In genomic region chr9:137078701-137079400, GRCh38 we compare ENCODE assay signal across 1 cellular context.
TF ChIP-seq lines count a peak whose summit lies in the region.

No MANE protein-coding gene starts in this region.

TF ChIP-seq in HepG2, 621 proteins besides CTCF, POLR2A, EP300 and RAD21:
- TF ChIP-seq ZNF687 (CRISPR knock-in tag; IDR thresholded peaks at IDR 0.05) (peak; percentile 10; the same call in 1 of the 2 replicates), ZSCAN30 (CRISPR knock-in tag; IDR thresholded peaks at IDR 0.05) (no peak)
